Comparison of ENCODE assay signal across 16 cellular contexts in the genomic region with DNA sequence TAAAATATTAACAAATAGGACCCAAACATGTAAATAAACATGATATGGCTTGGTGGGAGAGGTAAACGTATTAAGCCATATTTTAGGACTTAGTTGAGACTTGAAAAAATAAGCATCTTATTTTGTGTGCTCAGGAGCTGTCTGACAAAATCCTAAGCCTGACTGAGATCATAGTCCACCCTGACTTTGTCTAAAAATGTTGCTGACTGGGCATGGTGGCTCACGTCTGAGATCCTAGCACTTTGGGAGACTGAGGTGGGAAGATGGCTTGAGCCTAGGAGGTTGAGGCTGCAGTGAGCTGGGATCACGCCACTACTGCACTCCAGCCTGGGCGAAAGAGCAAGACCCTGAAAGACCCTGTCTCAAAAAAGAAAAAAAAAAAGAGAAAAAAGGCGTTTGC. TPM values are rescaled to one million over a fixed set of nuclear protein-coding genes. Genes with fewer than 3 reads are reported as not detected.
A peak's percentile ranks its signal among the peaks of the same experiment; 100 is the strongest.
DNase-seq lines count a peak whose midpoint lies in the region; ATAC-seq and TF ChIP-seq lines count a peak whose summit lies in the region.
"Had no signal": no experiment of that assay in that cellular context is flagged by ENCODE, and none has a peak within 500 bp of the region (broad histone marks: within the 10 kb centered on the region; RNA-seq: fewer than 3 reads in every experiment).

No MANE protein-coding gene starts in this region.

- peaks cover 12% of the 10 kb centered on the region for H3K4me1 Mint-ChIP-seq in activated naive CD4-positive, alpha-beta T cell treated with anti-CD3 and anti-CD28 coated beads, Interleukin-2, amount 50 U/mL, for 24 hours
- peaks cover 9% of the 10 kb centered on the region for H3K4me1 Mint-ChIP-seq in activated T-helper 17 cell treated with anti-CD3 and anti-CD28 coated beads, Interleukin-2, amount 50 U/mL, for 72 hours
- H3K4me1 Mint-ChIP-seq: CD4-positive, alpha-beta memory T cell; GM23338 had no signal

- H3K27me3 Mint-ChIP-seq in activated naive CD4-positive, alpha-beta T cell treated with anti-CD3 and anti-CD28 coated beads, Interleukin-2, amount 50 U/mL, for 24 hours = no peaks in the 10 kb centered on the region
- H3K27me3 Mint-ChIP-seq in activated T-helper 17 cell treated with anti-CD3 and anti-CD28 coated beads, Interleukin-2, amount 50 U/mL, for 72 hours = no peaks in the 10 kb centered on the region

- H3K9me3 ChIP-seq in liver (ENCODE audit: control insufficient read depth in 4 of 4, low read length in 3 of 4) = no peaks in the 10 kb centered on the region
- H3K9me3 ChIP-seq: BLaER1 had no signal

- no peak for TF ChIP-seq CTCF in liver (IDR thresholded peaks at IDR 0.05; ENCODE audit: low read depth, low read length, missing input control)

- WGBS in liver = 75% methylated on average over 5 of the region's 5 CpGs

- no peak for DNase-seq in activated naive CD4-positive, alpha-beta T cell treated with Interleukin-2 at 50 U/mL for 16 hours
- DNase-seq in HPDE6-E6E7 (ENCODE audit: extremely low spot score) = no peak
- no peak for DNase-seq in cortex of kidney (lab: John Stamatoyannopoulos, UW)
- DNase-seq in UCSD-AML1 (lab: John Stamatoyannopoulos, UW; ENCODE audit: unreplicated experiment) = no peak
- DNase-seq: 8988T; CD4-positive, alpha-beta memory T cell; DMS153; DMS79; GDM1; HCEC 1CT had no signal

- peaks cover 0 to 27% (median 13%) of the 10 kb centered on the region in 4 donors for H3K4me1 ChIP-seq in liver (ENCODE audit: control insufficient read depth in 4 of 4, insufficient read depth in 4 of 4, low read length in 3 of 4)

- H3K36me3 Mint-ChIP-seq in activated naive CD4-positive, alpha-beta T cell treated with anti-CD3 and anti-CD28 coated beads, Interleukin-2, amount 50 U/mL, for 24 hours = peaks cover 5% of the 10 kb centered on the region
- H3K36me3 Mint-ChIP-seq in activated T-helper 17 cell treated with anti-CD3 and anti-CD28 coated beads, Interleukin-2, amount 50 U/mL, for 72 hours (ENCODE audit: low read depth) = no peaks in the 10 kb centered on the region
- H3K36me3 Mint-ChIP-seq: CD14-positive monocyte had no signal

- H3K36me3 ChIP-seq in liver (ENCODE audit: control insufficient read depth in 4 of 4, insufficient read depth in 3 of 4, low read depth in 1 of 4, low read length in 3 of 4) = no peaks in the 10 kb centered on the region
- H3K36me3 ChIP-seq: BLaER1 had no signal

- TF ChIP-seq RAD21 in liver (IDR thresholded peaks at IDR 0.05) = no peak

- no peak for ATAC-seq in activated T-helper 17 cell treated with anti-CD3 and anti-CD28 coated beads, Interleukin-2, amount 50 U/mL, for 72 hours (replicated peaks)
- ATAC-seq: GM23338 had no signal

- no peak overlapping the region for H3K4me3 ChIP-seq in liver (ENCODE audit: low read depth in 1 of 3, low read length in 3 of 3)
- H3K4me3 ChIP-seq: BLaER1, GM23338 had no signal

- no peak overlapping the region for H3K9ac ChIP-seq in liver (ENCODE audit: low read depth in 1 of 2, low read length in 2 of 2)
- H3K9ac ChIP-seq: BLaER1 had no signal

- H3K9me3 Mint-ChIP-seq in activated naive CD4-positive, alpha-beta T cell treated with anti-CD3 and anti-CD28 coated beads, Interleukin-2, amount 50 U/mL, for 24 hours = peaks cover 6% of the 10 kb centered on the region
- H3K9me3 Mint-ChIP-seq in activated T-helper 17 cell treated with anti-CD3 and anti-CD28 coated beads, Interleukin-2, amount 50 U/mL, for 72 hours = peaks cover 5% of the 10 kb centered on the region
- H3K9me3 Mint-ChIP-seq: GM23338 had no signal

- H3K27me3 ChIP-seq in liver (ENCODE audit: control insufficient read depth in 4 of 4, insufficient read depth in 4 of 4, low read length in 3 of 4) = no peaks in the 10 kb centered on the region
- H3K27me3 ChIP-seq: BLaER1 had no signal

- peak overlapping the region; percentile 8 for H3K27ac Mint-ChIP-seq in activated naive CD4-positive, alpha-beta T cell treated with anti-CD3 and anti-CD28 coated beads, Interleukin-2, amount 50 U/mL, for 24 hours
- peak overlapping the region; percentile 20 for H3K27ac Mint-ChIP-seq in activated T-helper 17 cell treated with anti-CD3 and anti-CD28 coated beads, Interleukin-2, amount 50 U/mL, for 72 hours
- H3K27ac Mint-ChIP-seq: CD14-positive monocyte; CD4-positive, alpha-beta memory T cell; GM23338 had no signal

- no peak overlapping the region for H3K4me3 Mint-ChIP-seq in activated naive CD4-positive, alpha-beta T cell treated with anti-CD3 and anti-CD28 coated beads, Interleukin-2, amount 50 U/mL, for 24 hours
- peak overlapping the region; percentile 14 for H3K4me3 Mint-ChIP-seq in activated T-helper 17 cell treated with anti-CD3 and anti-CD28 coated beads, Interleukin-2, amount 50 U/mL, for 72 hours
- H3K4me3 Mint-ChIP-seq: CD14-positive monocyte; CD4-positive, alpha-beta memory T cell; GM23338 had no signal

- peak overlapping the region; percentile 49 to 82 for H3K27ac ChIP-seq in liver (ENCODE audit: low read depth in 1 of 2, low read length in 2 of 2)
- H3K27ac ChIP-seq: BLaER1 had no signal

TF ChIP-seq in liver, 16 proteins besides CTCF, POLR2A, EP300 and RAD21:
- TF ChIP-seq HNF4A (conservative IDR thresholded peaks at IDR 0.05) = peak; percentile 27 to 31
- TF ChIP-seq, protein P1, sequence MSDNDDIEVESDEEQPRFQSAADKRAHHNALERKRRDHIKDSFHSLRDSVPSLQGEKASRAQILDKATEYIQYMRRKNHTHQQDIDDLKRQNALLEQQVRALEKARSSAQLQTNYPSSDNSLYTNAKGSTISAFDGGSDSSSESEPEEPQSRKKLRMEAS (IDR thresholded peaks at IDR 0.05) = no peak

RNA-seq across cellular contexts. Expression of gene AIG1, which starts 52.1 kb away (rescaled TPM):
- total RNA-seq in activated T-helper 17 cell treated with anti-CD3 and anti-CD28 coated beads, Interleukin-2, amount 50 U/mL, for 72 hours = 10 to 100 TPM; 12.0 to 18.1 TPM
- total RNA-seq in liver = 100 to 1,000 TPM in 1 of 2 donors, 10 to 100 TPM in 1; 74.8 to 129 TPM
- polyA plus RNA-seq in liver = 100 to 1,000 TPM; 113 to 169 TPM
